Comparison of ENCODE assay signal across 1 cellular context in genomic region chr1:179550753-179551682, GRCh38.
TF ChIP-seq lines count a peak whose summit lies in the region.

No MANE protein-coding gene starts in this region.

TF ChIP-seq in K562, 482 proteins besides CTCF, POLR2A, EP300 and RAD21 (continued from another document):
- TF ChIP-seq, protein P1, sequence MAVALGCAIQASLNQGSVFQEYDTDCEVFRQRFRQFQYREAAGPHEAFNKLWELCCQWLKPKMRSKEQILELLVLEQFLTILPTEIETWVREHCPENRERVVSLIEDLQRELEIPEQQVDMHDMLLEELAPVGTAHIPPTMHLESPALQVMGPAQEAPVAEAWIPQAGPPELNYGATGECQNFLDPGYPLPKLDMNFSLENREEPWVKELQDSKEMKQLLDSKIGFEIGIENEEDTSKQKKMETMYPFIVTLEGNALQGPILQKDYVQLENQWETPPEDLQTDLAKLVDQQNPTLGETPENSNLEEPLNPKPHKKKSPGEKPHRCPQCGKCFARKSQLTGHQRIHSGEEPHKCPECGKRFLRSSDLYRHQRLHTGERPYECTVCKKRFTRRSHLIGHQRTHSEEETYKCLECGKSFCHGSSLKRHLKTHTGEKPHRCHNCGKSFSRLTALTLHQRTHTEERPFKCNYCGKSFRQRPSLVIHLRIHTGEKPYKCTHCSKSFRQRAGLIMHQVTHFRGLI (CRISPR knock-in tag; IDR thresholded peaks at IDR 0.05) = no peak
- peak; percentile 55 for TF ChIP-seq C11orf30 (IDR thresholded peaks at IDR 0.05; ENCODE audit: low read depth)
- TF ChIP-seq MAFK (IDR thresholded peaks at IDR 0.05; ENCODE audit: low read length) = peak; percentile 73
- TF ChIP-seq YY1 (IDR thresholded peaks at IDR 0.05; ENCODE audit: borderline replicate concordance in 1 of 3, control insufficient read depth in 1 of 3, extremely low read depth in 1 of 3, insufficient read depth in 3 of 3, insufficient read length in 1 of 3, insufficient replicate concordance in 2 of 3, low read depth in 1 of 3, low read length in 2 of 3) = no peak
- no peak for TF ChIP-seq NR2C2 (CRISPR knock-in tag; IDR thresholded peaks at IDR 0.05)
- TF ChIP-seq NR2C2 (tag; IDR thresholded peaks at IDR 0.05) = peak; percentile 66
- TF ChIP-seq ZNF785 (CRISPR knock-in tag; IDR thresholded peaks at IDR 0.05) = no peak
- TF ChIP-seq, protein P2, sequence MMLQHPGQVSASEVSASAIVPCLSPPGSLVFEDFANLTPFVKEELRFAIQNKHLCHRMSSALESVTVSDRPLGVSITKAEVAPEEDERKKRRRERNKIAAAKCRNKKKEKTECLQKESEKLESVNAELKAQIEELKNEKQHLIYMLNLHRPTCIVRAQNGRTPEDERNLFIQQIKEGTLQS (IDR thresholded peaks at IDR 0.05) = peak; percentile 70
- TF ChIP-seq, protein P2 (CRISPR knock-in tag; conservative IDR thresholded peaks at IDR 0.05) = no peak
- TF ChIP-seq, protein P3, sequence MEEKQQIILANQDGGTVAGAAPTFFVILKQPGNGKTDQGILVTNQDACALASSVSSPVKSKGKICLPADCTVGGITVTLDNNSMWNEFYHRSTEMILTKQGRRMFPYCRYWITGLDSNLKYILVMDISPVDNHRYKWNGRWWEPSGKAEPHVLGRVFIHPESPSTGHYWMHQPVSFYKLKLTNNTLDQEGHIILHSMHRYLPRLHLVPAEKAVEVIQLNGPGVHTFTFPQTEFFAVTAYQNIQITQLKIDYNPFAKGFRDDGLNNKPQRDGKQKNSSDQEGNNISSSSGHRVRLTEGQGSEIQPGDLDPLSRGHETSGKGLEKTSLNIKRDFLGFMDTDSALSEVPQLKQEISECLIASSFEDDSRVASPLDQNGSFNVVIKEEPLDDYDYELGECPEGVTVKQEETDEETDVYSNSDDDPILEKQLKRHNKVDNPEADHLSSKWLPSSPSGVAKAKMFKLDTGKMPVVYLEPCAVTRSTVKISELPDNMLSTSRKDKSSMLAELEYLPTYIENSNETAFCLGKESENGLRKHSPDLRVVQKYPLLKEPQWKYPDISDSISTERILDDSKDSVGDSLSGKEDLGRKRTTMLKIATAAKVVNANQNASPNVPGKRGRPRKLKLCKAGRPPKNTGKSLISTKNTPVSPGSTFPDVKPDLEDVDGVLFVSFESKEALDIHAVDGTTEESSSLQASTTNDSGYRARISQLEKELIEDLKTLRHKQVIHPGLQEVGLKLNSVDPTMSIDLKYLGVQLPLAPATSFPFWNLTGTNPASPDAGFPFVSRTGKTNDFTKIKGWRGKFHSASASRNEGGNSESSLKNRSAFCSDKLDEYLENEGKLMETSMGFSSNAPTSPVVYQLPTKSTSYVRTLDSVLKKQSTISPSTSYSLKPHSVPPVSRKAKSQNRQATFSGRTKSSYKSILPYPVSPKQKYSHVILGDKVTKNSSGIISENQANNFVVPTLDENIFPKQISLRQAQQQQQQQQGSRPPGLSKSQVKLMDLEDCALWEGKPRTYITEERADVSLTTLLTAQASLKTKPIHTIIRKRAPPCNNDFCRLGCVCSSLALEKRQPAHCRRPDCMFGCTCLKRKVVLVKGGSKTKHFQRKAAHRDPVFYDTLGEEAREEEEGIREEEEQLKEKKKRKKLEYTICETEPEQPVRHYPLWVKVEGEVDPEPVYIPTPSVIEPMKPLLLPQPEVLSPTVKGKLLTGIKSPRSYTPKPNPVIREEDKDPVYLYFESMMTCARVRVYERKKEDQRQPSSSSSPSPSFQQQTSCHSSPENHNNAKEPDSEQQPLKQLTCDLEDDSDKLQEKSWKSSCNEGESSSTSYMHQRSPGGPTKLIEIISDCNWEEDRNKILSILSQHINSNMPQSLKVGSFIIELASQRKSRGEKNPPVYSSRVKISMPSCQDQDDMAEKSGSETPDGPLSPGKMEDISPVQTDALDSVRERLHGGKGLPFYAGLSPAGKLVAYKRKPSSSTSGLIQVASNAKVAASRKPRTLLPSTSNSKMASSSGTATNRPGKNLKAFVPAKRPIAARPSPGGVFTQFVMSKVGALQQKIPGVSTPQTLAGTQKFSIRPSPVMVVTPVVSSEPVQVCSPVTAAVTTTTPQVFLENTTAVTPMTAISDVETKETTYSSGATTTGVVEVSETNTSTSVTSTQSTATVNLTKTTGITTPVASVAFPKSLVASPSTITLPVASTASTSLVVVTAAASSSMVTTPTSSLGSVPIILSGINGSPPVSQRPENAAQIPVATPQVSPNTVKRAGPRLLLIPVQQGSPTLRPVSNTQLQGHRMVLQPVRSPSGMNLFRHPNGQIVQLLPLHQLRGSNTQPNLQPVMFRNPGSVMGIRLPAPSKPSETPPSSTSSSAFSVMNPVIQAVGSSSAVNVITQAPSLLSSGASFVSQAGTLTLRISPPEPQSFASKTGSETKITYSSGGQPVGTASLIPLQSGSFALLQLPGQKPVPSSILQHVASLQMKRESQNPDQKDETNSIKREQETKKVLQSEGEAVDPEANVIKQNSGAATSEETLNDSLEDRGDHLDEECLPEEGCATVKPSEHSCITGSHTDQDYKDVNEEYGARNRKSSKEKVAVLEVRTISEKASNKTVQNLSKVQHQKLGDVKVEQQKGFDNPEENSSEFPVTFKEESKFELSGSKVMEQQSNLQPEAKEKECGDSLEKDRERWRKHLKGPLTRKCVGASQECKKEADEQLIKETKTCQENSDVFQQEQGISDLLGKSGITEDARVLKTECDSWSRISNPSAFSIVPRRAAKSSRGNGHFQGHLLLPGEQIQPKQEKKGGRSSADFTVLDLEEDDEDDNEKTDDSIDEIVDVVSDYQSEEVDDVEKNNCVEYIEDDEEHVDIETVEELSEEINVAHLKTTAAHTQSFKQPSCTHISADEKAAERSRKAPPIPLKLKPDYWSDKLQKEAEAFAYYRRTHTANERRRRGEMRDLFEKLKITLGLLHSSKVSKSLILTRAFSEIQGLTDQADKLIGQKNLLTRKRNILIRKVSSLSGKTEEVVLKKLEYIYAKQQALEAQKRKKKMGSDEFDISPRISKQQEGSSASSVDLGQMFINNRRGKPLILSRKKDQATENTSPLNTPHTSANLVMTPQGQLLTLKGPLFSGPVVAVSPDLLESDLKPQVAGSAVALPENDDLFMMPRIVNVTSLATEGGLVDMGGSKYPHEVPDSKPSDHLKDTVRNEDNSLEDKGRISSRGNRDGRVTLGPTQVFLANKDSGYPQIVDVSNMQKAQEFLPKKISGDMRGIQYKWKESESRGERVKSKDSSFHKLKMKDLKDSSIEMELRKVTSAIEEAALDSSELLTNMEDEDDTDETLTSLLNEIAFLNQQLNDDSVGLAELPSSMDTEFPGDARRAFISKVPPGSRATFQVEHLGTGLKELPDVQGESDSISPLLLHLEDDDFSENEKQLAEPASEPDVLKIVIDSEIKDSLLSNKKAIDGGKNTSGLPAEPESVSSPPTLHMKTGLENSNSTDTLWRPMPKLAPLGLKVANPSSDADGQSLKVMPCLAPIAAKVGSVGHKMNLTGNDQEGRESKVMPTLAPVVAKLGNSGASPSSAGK (IDR thresholded peaks at IDR 0.05) = peak; percentile 27; the same call in 1 of the 2 replicates
- TF ChIP-seq NFE2L1 (tag; IDR thresholded peaks at IDR 0.05; ENCODE audit: borderline replicate concordance, low read depth) = peak; percentile 43; the same call in 1 of the 2 replicates
- peak; percentile 54 for TF ChIP-seq MAFF (IDR thresholded peaks at IDR 0.05; ENCODE audit: low read length)
